8 cellular contexts compared by ENCODE assay signal in the genomic region with DNA sequence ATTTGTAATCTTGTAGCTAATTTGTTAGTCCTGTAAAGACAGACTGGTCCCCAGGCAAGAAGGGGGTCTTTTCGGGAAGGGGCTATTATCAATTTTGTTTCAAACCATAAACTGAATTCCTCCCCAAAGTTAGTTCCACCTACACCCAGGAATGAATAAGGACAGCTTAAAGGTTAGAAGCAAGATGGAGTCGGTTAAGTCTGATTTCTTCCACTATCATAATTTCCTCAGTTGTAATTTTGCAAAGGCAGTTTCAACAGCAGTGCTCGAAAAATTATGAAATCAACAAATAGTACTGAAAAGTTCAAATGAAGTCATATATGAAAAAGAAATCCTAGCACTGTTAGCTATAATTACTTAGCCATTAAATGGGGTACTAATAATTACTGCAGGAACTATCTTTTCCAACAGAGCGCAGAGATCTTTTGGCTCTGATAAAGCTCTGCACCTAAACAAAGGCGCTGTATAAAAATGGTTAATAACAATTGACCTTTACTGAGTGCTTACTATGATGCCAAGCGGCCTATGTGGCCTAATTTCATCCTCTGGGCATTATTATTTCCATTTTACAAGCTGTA. TPM values are rescaled to one million over a fixed set of nuclear protein-coding genes. Genes with fewer than 3 reads are reported as not detected.
DNase-seq lines count a peak whose midpoint lies in the region; ATAC-seq and TF ChIP-seq lines count a peak whose summit lies in the region.

No MANE protein-coding gene starts in this region.

- peaks cover 74% of the 10 kb centered on the region for H3K79me2 ChIP-seq in GM23248 (ENCODE audit: insufficient read depth)

- H3K9ac ChIP-seq in GM23248, result peak overlapping the region; percentile 94

- H3K4me1 ChIP-seq in GM23248 (ENCODE audit: insufficient read depth), result peaks cover 22% of the 10 kb centered on the region
- H3K4me1 ChIP-seq in gastrocnemius medialis, result peaks cover 31 to 34% of the 10 kb centered on the region in 2 donors

- DNase-seq in GM23248 (no peak), WERI-Rb-1 (no peak), foreskin fibroblast (no peak), gastrocnemius medialis (no peak), glomerular visceral epithelial cell (ENCODE audit: extremely low spot score) (no peak), cortex of kidney (lab: John Stamatoyannopoulos, UW) (no peak)

- ATAC-seq in gastrocnemius medialis (peak; percentile 1 to 6), HG03469 (IDR thresholded peaks at IDR 0.05; ENCODE audit: unreplicated experiment) (no peak), GM21360 (IDR thresholded peaks at IDR 0.05; ENCODE audit: unreplicated experiment) (no peak)

- H3K27me3 ChIP-seq in GM23248 (replicated peaks; ENCODE audit: insufficient read depth), result no peaks in the 10 kb centered on the region
- H3K27me3 ChIP-seq in WERI-Rb-1 (ENCODE audit: insufficient read depth, low read depth, severe bottlenecking), result no peaks in the 10 kb centered on the region
- no peaks in the 10 kb centered on the region for H3K27me3 ChIP-seq in gastrocnemius medialis

- no peaks in the 10 kb centered on the region for H3K9me3 ChIP-seq in GM23248 (ENCODE audit: low read depth)
- no peaks in the 10 kb centered on the region for H3K9me3 ChIP-seq in WERI-Rb-1 (ENCODE audit: severe bottlenecking)
- H3K9me3 ChIP-seq in gastrocnemius medialis, result no peaks in the 10 kb centered on the region

- peaks cover 4% of the 10 kb centered on the region for H3K36me3 ChIP-seq in GM23248 (ENCODE audit: low read depth)
- peaks cover 26% of the 10 kb centered on the region for H3K36me3 ChIP-seq in WERI-Rb-1
- H3K36me3 ChIP-seq in gastrocnemius medialis, result peaks cover 0 to 18% of the 10 kb centered on the region in 2 donors

- no peak for TF ChIP-seq CTCF in WERI-Rb-1 (IDR thresholded peaks at IDR 0.05; ENCODE audit: low read depth, low read length)
- no peak for TF ChIP-seq CTCF in foreskin fibroblast (IDR thresholded peaks at IDR 0.05; ENCODE audit: low read depth, low read length)
- TF ChIP-seq CTCF in gastrocnemius medialis (IDR thresholded peaks at IDR 0.05 in 4 of 5, conservative IDR thresholded peaks at IDR 0.05 in 1 of 5), result no peak

- WGBS in GM23248 (ENCODE audit: low coverage in 1 of 2, low lambda C conversion rate in 2 of 2, missing lambda C conversion rate in 2 of 2), 2 experiments, result 25 to 28% methylated on average over 6 of the region's 6 CpGs

- intact Hi-C loops in gastrocnemius medialis (cut with DNase I; ENCODE audit: low total_unique reads), result no loop called here

- H3K4me3 ChIP-seq in GM23248 (peak overlapping the region; percentile 91), WERI-Rb-1 (ENCODE audit: low read depth, low read length) (peak overlapping the region; percentile 84), foreskin fibroblast (ENCODE audit: low read depth in 1 of 2, low read length in 2 of 2) (peak overlapping the region; percentile 67 to 86), gastrocnemius medialis (peak overlapping the region; percentile 74 to 93 (median 86))

- H3K27ac ChIP-seq in GM23248 (peak overlapping the region; percentile 95), WERI-Rb-1 (peak overlapping the region; percentile 90), gastrocnemius medialis (peak overlapping the region; percentile 85 to 96 (median 90))

- peaks cover 7% of the 10 kb centered on the region; the same call in 1 of the 2 replicates for H3F3A ChIP-seq in GM23248 (ENCODE audit: insufficient read depth)

- H2AFZ ChIP-seq in GM23248, result peak overlapping the region; percentile 92

- H3K9me2 ChIP-seq in GM23248 (ENCODE audit: insufficient read depth), result no peaks in the 10 kb centered on the region

- no peaks in the 10 kb centered on the region for H4K20me1 ChIP-seq in GM23248 (ENCODE audit: insufficient read depth)

- in situ Hi-C loops in GM23248 (cut with MboI) (no loop called here), gastrocnemius medialis (cut with MboI; ENCODE audit: low sequenced_read_pairs in 4 of 4) (no loop called here)

- TF ChIP-seq POLR2A in gastrocnemius medialis (IDR thresholded peaks at IDR 0.05), result no peak

- peak overlapping the region; percentile 97 for H3K4me2 ChIP-seq in GM23248 (ENCODE audit: unreplicated experiment)

RNA-seq across cellular contexts. Expression of a gene that starts 0.8 kb away (rescaled TPM):
- 75.6 and 87.1 TPM in 2 replicates for total RNA-seq in GM23248 (2014; rRNA removed; shearing (Covaris generic))
- 30.6 and 31.4 TPM in 2 replicates for polyA plus RNA-seq in GM23248 (2016; fragmentation: Nextera tagmentation; extraction: Ambion mirVana)
- total RNA-seq in gastrocnemius medialis, result 10 to 100 TPM; 43.6 to 90.5 (median 69.6) TPM

RNA-seq across cellular contexts. Expression of a gene that starts 38.4 kb away (rescaled TPM):
- 23.1 and 26.9 TPM in 2 replicates for total RNA-seq in GM23248 (2014; rRNA removed; shearing (Covaris generic))
- polyA plus RNA-seq in GM23248 (2016; fragmentation: Nextera tagmentation; extraction: Ambion mirVana), result 66.3 and 73.0 TPM in 2 replicates
- total RNA-seq in gastrocnemius medialis, result 10 to 100 TPM; 25.3 to 41.8 (median 32.7) TPM

RNA-seq across cellular contexts. Expression of a gene that starts 42.0 kb away (rescaled TPM):
- total RNA-seq in GM23248 (2014; rRNA removed; shearing (Covaris generic)), result 44.4 and 61.5 TPM in 2 replicates
- 24.3 and 25.5 TPM in 2 replicates for polyA plus RNA-seq in GM23248 (2016; fragmentation: Nextera tagmentation; extraction: Ambion mirVana)
- 10 to 100 TPM; 52.6 to 81.4 (median 78.9) TPM for total RNA-seq in gastrocnemius medialis

RNA-seq across cellular contexts. Expression of a gene that starts 45.5 kb away (rescaled TPM):
- 2.1 and 3.9 TPM in 2 replicates for total RNA-seq in GM23248 (2014; rRNA removed; shearing (Covaris generic))
- 0.75 and 0.80 TPM in 2 replicates for polyA plus RNA-seq in GM23248 (2016; fragmentation: Nextera tagmentation; extraction: Ambion mirVana)
- 1 to 10 TPM; 1.6 to 4.1 (median 3.1) TPM for total RNA-seq in gastrocnemius medialis

Comparison
In these comparisons a context has a peak if more than half of its experiments do, and no peak if none do; other contexts are left out.
1. ATAC-seq: peak in gastrocnemius medialis (2 of 2); none in HG03469 (single experiment) and GM21360 (single experiment).
2. Peak in every context shown above with its lines, with median percentiles within 50 percentile points of each other: H3K27ac ChIP-seq and H3K4me3 ChIP-seq.